ENCODE assay signal across 19 cellular contexts in genomic region chr4:55013431-55013955, GRCh38.
DNase-seq lines count a peak whose midpoint lies in the region; TF ChIP-seq lines count a peak whose summit lies in the region.
"Had no signal": no experiment of that assay in that cellular context is flagged by ENCODE, and none has a peak within 500 bp of the region (broad histone marks: within the 10 kb centered on the region; RNA-seq: fewer than 3 reads in every experiment).

No MANE protein-coding gene starts in this region.

- peak; percentile 79 for DNase-seq in NCI-H226
- peak; percentile 32 for DNase-seq in foreskin melanocyte
- DNase-seq in trophoblast cell, result peak; percentile 23 to 79
- no peak for DNase-seq in ACHN
- DNase-seq in EL, result no peak
- no peak for DNase-seq in HCEC 1CT
- DNase-seq: Calu3; CD8-positive, alpha-beta memory T cell; H9; Kasumi-1; NCI-H1694; NCI-H2081; NCI-H446; NCI-H526; OCI-M1; SHP77; SK-N-SH had no signal

- no peak overlapping the region for H4K91ac ChIP-seq in trophoblast cell (ENCODE audit: low read depth, low read length)

- H2BK12ac ChIP-seq in trophoblast cell (ENCODE audit: low read length), result no peak overlapping the region

- peaks cover 0 to 5% of the 10 kb centered on the region in 2 experiments for H3K4me1 ChIP-seq in trophoblast cell (ENCODE audit: control insufficient read depth in 1 of 2, insufficient read depth in 2 of 2, low read length in 2 of 2)

- no peak overlapping the region for H2BK5ac ChIP-seq in trophoblast cell (ENCODE audit: low read depth, low read length, poor library complexity)

- H4K12ac ChIP-seq in trophoblast cell (ENCODE audit: low read depth, low read length), result no peak overlapping the region

- H3K27me3 ChIP-seq in trophoblast cell (ENCODE audit: insufficient read depth, low read length), result no peaks in the 10 kb centered on the region

- peak overlapping the region; percentile 52 for H3K27ac ChIP-seq in VCaP
- H3K27ac ChIP-seq in trophoblast cell (ENCODE audit: low read depth, low read length), result no peak overlapping the region
- H3K27ac ChIP-seq: C4-2B had no signal

- H3K79me2 ChIP-seq in trophoblast cell (ENCODE audit: control insufficient read depth, insufficient read depth, low read length, poor library complexity), result no peaks in the 10 kb centered on the region

- no peak overlapping the region for H3K4ac ChIP-seq in trophoblast cell (ENCODE audit: low read depth, low read length)

- H3K36me3 ChIP-seq in trophoblast cell (ENCODE audit: control insufficient read depth in 1 of 2, insufficient read depth in 2 of 2, low read length in 2 of 2), result no peaks in the 10 kb centered on the region

- H2AFZ ChIP-seq in trophoblast cell (ENCODE audit: insufficient read depth, low read length, poor library complexity), result no peak overlapping the region

- H2BK120ac ChIP-seq in trophoblast cell (ENCODE audit: insufficient read depth, low read length, poor library complexity), result no peak overlapping the region

- no peak overlapping the region for H3K9ac ChIP-seq in trophoblast cell (ENCODE audit: low read length)
- H3K9ac ChIP-seq: SK-N-SH had no signal

- no peak for TF ChIP-seq CTCF in VCaP (conservative IDR thresholded peaks at IDR 0.05)

- H3K14ac ChIP-seq in trophoblast cell (ENCODE audit: low read length), result no peak overlapping the region

- WGBS in trophoblast cell (ENCODE audit: extremely low coverage, insufficient coverage, insufficient read length), result no CpG with 5 or more reads among the region's 6 CpGs

- H2AK5ac ChIP-seq in trophoblast cell (ENCODE audit: low read length), result no peak overlapping the region

- H3K23ac ChIP-seq in trophoblast cell (ENCODE audit: low read length), result no peak overlapping the region

- H4K8ac ChIP-seq in trophoblast cell (ENCODE audit: low read depth, low read length), result no peak overlapping the region

- in situ Hi-C loops in ACHN (cut with HindIII; ENCODE audit: low pct_ligation_motif_present, low pct_unique_long_range_greater_than_20kb, low sequenced_read_pairs), result no loop called here

- H3K18ac ChIP-seq in trophoblast cell (ENCODE audit: low read length), result no peak overlapping the region

- no peak overlapping the region for H3K4me2 ChIP-seq in trophoblast cell (ENCODE audit: low read length)
- H3K4me2 ChIP-seq: SK-N-SH had no signal

- peaks cover 2% of the 10 kb centered on the region for H3K79me1 ChIP-seq in trophoblast cell (ENCODE audit: low read length)

- no peaks in the 10 kb centered on the region for H3K9me3 ChIP-seq in trophoblast cell (ENCODE audit: insufficient read depth, low read depth, low read length)
- H3K9me3 ChIP-seq: SK-N-SH had no signal

- no peak overlapping the region for H3K4me3 ChIP-seq in trophoblast cell (ENCODE audit: low read depth, low read length)

Comparison
In these comparisons a context has a peak if more than half of its experiments do, and no peak if none do; other contexts are left out.
1. DNase-seq: peak in NCI-H226 (single experiment), foreskin melanocyte (single experiment) and trophoblast cell (2 of 2); none in ACHN (single experiment), EL (single experiment) and HCEC 1CT (single experiment).